7 cellular contexts compared by ENCODE assay signal in the genomic region with DNA sequence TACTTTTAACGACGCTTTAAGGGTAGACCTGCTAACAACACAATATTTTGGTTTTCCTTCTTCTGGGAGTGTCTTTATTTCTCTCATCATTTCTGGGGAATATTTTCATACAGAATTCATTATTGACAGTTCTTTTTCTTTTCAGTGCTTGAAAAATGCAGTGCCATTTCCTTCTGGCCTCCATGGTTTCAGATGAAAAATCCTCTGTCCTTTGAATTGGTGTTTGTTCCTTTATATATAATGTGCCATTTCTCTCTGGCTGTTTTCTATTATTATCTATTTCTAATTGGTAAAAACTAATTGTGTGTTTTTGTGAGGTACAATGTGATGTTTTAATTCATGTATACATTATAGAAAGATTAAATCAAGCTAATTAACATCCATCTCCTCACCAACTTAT.
"Had no signal": no experiment of that assay in that cellular context is flagged by ENCODE, and none has a peak within 500 bp of the region (broad histone marks: within the 10 kb centered on the region; RNA-seq: fewer than 3 reads in every experiment).

No MANE protein-coding gene starts in this region.

- H3K4me3 ChIP-seq: K562 had no signal

- DNase-seq: IMR-90, KBM-7, KG1 had no signal

- H3K27me3 Mint-ChIP-seq: IgD-negative memory B cell had no signal

- H3K36me3 Mint-ChIP-seq: IgD-negative memory B cell had no signal

- H3K27ac Mint-ChIP-seq: IgD-negative memory B cell had no signal

- H3K27ac ChIP-seq: HL-60 had no signal

- ATAC-seq: HepG2, K562 had no signal
